ENCODE assay signal across 9 cellular contexts in genomic region chr1:19067187-19067911, GRCh38.
DNase-seq lines count a peak whose midpoint lies in the region; ATAC-seq and TF ChIP-seq lines count a peak whose summit lies in the region.
"Had no signal": no experiment of that assay in that cellular context is flagged by ENCODE, and none has a peak within 500 bp of the region (broad histone marks: within the 10 kb centered on the region; RNA-seq: fewer than 3 reads in every experiment).

No MANE protein-coding gene starts in this region.

- in situ Hi-C loops in brain microvascular endothelial cell (cut with HindIII; ENCODE audit: low pct_ligation_motif_present, low sequenced_read_pairs) = no loop called here

- CTCF ChIA-PET in activated CD8-positive, alpha-beta memory T cell treated with anti-CD3 and anti-CD28 coated beads, Interleukin-2, amount 10 ng/mL, durations not matched to agents 7 days and 5 days (lab: Charles Lee) = no interaction called here

- TF ChIP-seq CTCF in left ventricle myocardium inferior (IDR thresholded peaks at IDR 0.05; ENCODE audit: borderline replicate concordance) (peak; percentile 9), brain microvascular endothelial cell (IDR thresholded peaks at IDR 0.05; ENCODE audit: low read depth, low read length, missing control alignments) (peak; percentile 6), liver (IDR thresholded peaks at IDR 0.05; ENCODE audit: low read depth, low read length, missing input control) (peak; percentile 13), upper lobe of right lung (IDR thresholded peaks at IDR 0.05) (no peak)

- H3K4me3 ChIP-seq in left ventricle myocardium inferior = no peak overlapping the region
- no peak overlapping the region for H3K4me3 ChIP-seq in brain microvascular endothelial cell (ENCODE audit: low read depth, low read length)
- H3K4me3 ChIP-seq in liver (ENCODE audit: low read depth in 1 of 3, low read length in 3 of 3) = no peak overlapping the region
- H3K4me3 ChIP-seq in upper lobe of right lung = no peak overlapping the region
- H3K4me3 ChIP-seq in aorta (ENCODE audit: low read length in 2 of 2) = no peak overlapping the region
- H3K4me3 ChIP-seq: heart right ventricle had no signal

- H3K27me3 ChIP-seq in left ventricle myocardium inferior (ENCODE audit: low read depth) = peaks cover 4% of the 10 kb centered on the region
- H3K27me3 ChIP-seq in brain microvascular endothelial cell (replicated peaks) = no peaks in the 10 kb centered on the region
- H3K27me3 ChIP-seq in liver (ENCODE audit: control insufficient read depth in 4 of 4, insufficient read depth in 4 of 4, low read length in 3 of 4) = no peaks in the 10 kb centered on the region
- no peaks in the 10 kb centered on the region for H3K27me3 ChIP-seq in upper lobe of right lung
- H3K27me3 ChIP-seq in aorta (ENCODE audit: control insufficient read depth in 1 of 2, insufficient read depth in 2 of 2, low read length in 1 of 2) = no peaks in the 10 kb centered on the region

- no peak overlapping the region for H3K4me3 Mint-ChIP-seq in activated CD8-positive, alpha-beta memory T cell treated with anti-CD3 and anti-CD28 coated beads, Interleukin-2, amount 10 ng/mL, durations not matched to agents 7 days and 5 days

- H3K36me3 Mint-ChIP-seq in activated CD8-positive, alpha-beta memory T cell treated with anti-CD3 and anti-CD28 coated beads, Interleukin-2, amount 10 ng/mL, durations not matched to agents 7 days and 5 days = no peaks in the 10 kb centered on the region

- no peaks in the 10 kb centered on the region for H3K27me3 Mint-ChIP-seq in activated CD8-positive, alpha-beta memory T cell treated with anti-CD3 and anti-CD28 coated beads, Interleukin-2, amount 10 ng/mL, durations not matched to agents 7 days and 5 days

- H3K27ac ChIP-seq in left ventricle myocardium inferior (replicated peaks) (no peak overlapping the region), brain microvascular endothelial cell (no peak overlapping the region), liver (ENCODE audit: low read depth in 1 of 2, low read length in 2 of 2) (peak overlapping the region; percentile 82 to 95), upper lobe of right lung (peak overlapping the region; percentile 2), aorta (ENCODE audit: low read depth in 1 of 2, low read length in 2 of 2) (no peak overlapping the region)
- H3K27ac ChIP-seq: heart right ventricle had no signal

- no peaks in the 10 kb centered on the region for H3K4me1 Mint-ChIP-seq in activated CD8-positive, alpha-beta memory T cell treated with anti-CD3 and anti-CD28 coated beads, Interleukin-2, amount 10 ng/mL, durations not matched to agents 7 days and 5 days

- DNase-seq in left ventricle myocardium inferior (no peak), left ventricle myocardium superior (no peak), brain microvascular endothelial cell (no peak), upper lobe of right lung (no peak), aorta (no peak)
- DNase-seq in activated CD4-positive, alpha-beta T cell treated with anti-CD3 and anti-CD28 coated beads, Interleukin-2, amount 50 U/mL, for 4 hours = no peak
- no peak for DNase-seq in activated CD8-positive, alpha-beta memory T cell treated with anti-CD3 and anti-CD28 coated beads, Interleukin-2, amount 10 ng/mL, durations not matched to agents 7 days and 5 days
- DNase-seq: heart right ventricle had no signal

- intact Hi-C loops in left ventricle myocardium inferior (cut with micrococcal nuclease) (no loop called here), left ventricle myocardium superior (cut with micrococcal nuclease) (no loop called here), upper lobe of right lung (cut with DNase I) (no loop called here), aorta (cut with DNase I) (no loop called here)

- no peak overlapping the region for H3K27ac Mint-ChIP-seq in activated CD8-positive, alpha-beta memory T cell treated with anti-CD3 and anti-CD28 coated beads, Interleukin-2, amount 10 ng/mL, durations not matched to agents 7 days and 5 days

- H3K36me3 ChIP-seq in left ventricle myocardium inferior (no peaks in the 10 kb centered on the region), brain microvascular endothelial cell (replicated peaks) (no peaks in the 10 kb centered on the region), liver (ENCODE audit: control insufficient read depth in 4 of 4, insufficient read depth in 3 of 4, low read depth in 1 of 4, low read length in 3 of 4) (no peaks in the 10 kb centered on the region), upper lobe of right lung (no peaks in the 10 kb centered on the region), aorta (ENCODE audit: control insufficient read depth in 1 of 2, insufficient read depth in 2 of 2, low read length in 1 of 2) (no peaks in the 10 kb centered on the region)

- peak; percentile 34 to 61 for TF ChIP-seq RAD21 in liver (IDR thresholded peaks at IDR 0.05)

- no peaks in the 10 kb centered on the region for H3K9me3 Mint-ChIP-seq in activated CD8-positive, alpha-beta memory T cell treated with anti-CD3 and anti-CD28 coated beads, Interleukin-2, amount 10 ng/mL, durations not matched to agents 7 days and 5 days (ENCODE audit: low read depth)

- WGBS in liver = 17% methylated on average over 17 of the region's 17 CpGs
- 23 to 25% methylated on average over 17 of the region's 17 CpGs for WGBS in aorta, 2 donors

- H3K9ac ChIP-seq in liver (ENCODE audit: low read depth in 1 of 2, low read length in 2 of 2) = peak overlapping the region in 1 of 2 donors; percentile 31

- H3K4me1 ChIP-seq in left ventricle myocardium inferior (peaks cover 23% of the 10 kb centered on the region), liver (ENCODE audit: control insufficient read depth in 4 of 4, insufficient read depth in 4 of 4, low read length in 3 of 4) (peaks cover 22 to 66% (median 49%) of the 10 kb centered on the region in 4 donors), upper lobe of right lung (peaks cover 24% of the 10 kb centered on the region), aorta (ENCODE audit: control insufficient read depth in 1 of 2, insufficient read depth in 2 of 2, low read length in 2 of 2) (no peaks in the 10 kb centered on the region)

- no peaks in the 10 kb centered on the region for H3K9me3 ChIP-seq in left ventricle myocardium inferior (replicated peaks)
- H3K9me3 ChIP-seq in liver (ENCODE audit: control insufficient read depth in 4 of 4, low read length in 3 of 4) = no peaks in the 10 kb centered on the region
- no peaks in the 10 kb centered on the region for H3K9me3 ChIP-seq in upper lobe of right lung
- H3K9me3 ChIP-seq in aorta (ENCODE audit: control insufficient read depth, low read length) = no peaks in the 10 kb centered on the region
- H3K9me3 ChIP-seq: heart right ventricle had no signal

- ATAC-seq in left ventricle myocardium superior (no peak), upper lobe of right lung (peak; percentile 42), aorta (ENCODE audit: low FRiP score) (no peak)
- ATAC-seq in activated CD8-positive, alpha-beta memory T cell treated with anti-CD3 and anti-CD28 coated beads, Interleukin-2, amount 10 ng/mL, durations not matched to agents 7 days and 5 days = no peak

TF ChIP-seq in liver, 16 proteins besides CTCF, POLR2A, EP300 and RAD21:
- peak; percentile 79 for TF ChIP-seq SP1 (IDR thresholded peaks at IDR 0.05)
- TF ChIP-seq FOXA1 (IDR thresholded peaks at IDR 0.05) = no peak
- TF ChIP-seq FOXA2 (IDR thresholded peaks at IDR 0.05) = peak; percentile 73
- TF ChIP-seq HNF4A (conservative IDR thresholded peaks at IDR 0.05) = peak; percentile 73 to 77
- peak; percentile 53 to 72 for TF ChIP-seq RXRA (IDR thresholded peaks at IDR 0.05)
- TF ChIP-seq, protein P1, sequence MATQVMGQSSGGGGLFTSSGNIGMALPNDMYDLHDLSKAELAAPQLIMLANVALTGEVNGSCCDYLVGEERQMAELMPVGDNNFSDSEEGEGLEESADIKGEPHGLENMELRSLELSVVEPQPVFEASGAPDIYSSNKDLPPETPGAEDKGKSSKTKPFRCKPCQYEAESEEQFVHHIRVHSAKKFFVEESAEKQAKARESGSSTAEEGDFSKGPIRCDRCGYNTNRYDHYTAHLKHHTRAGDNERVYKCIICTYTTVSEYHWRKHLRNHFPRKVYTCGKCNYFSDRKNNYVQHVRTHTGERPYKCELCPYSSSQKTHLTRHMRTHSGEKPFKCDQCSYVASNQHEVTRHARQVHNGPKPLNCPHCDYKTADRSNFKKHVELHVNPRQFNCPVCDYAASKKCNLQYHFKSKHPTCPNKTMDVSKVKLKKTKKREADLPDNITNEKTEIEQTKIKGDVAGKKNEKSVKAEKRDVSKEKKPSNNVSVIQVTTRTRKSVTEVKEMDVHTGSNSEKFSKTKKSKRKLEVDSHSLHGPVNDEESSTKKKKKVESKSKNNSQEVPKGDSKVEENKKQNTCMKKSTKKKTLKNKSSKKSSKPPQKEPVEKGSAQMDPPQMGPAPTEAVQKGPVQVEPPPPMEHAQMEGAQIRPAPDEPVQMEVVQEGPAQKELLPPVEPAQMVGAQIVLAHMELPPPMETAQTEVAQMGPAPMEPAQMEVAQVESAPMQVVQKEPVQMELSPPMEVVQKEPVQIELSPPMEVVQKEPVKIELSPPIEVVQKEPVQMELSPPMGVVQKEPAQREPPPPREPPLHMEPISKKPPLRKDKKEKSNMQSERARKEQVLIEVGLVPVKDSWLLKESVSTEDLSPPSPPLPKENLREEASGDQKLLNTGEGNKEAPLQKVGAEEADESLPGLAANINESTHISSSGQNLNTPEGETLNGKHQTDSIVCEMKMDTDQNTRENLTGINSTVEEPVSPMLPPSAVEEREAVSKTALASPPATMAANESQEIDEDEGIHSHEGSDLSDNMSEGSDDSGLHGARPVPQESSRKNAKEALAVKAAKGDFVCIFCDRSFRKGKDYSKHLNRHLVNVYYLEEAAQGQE (IDR thresholded peaks at IDR 0.05) = no peak
- peak; percentile 68 for TF ChIP-seq YY1 (IDR thresholded peaks at IDR 0.05)
- peak; percentile 64 for TF ChIP-seq MAX (IDR thresholded peaks at IDR 0.05)
- no peak for TF ChIP-seq TAF1 (conservative IDR thresholded peaks at IDR 0.05)
- no peak for TF ChIP-seq HNF4G (IDR thresholded peaks at IDR 0.05)

Comparison
In these comparisons a context has a peak if more than half of its experiments do, and no peak if none do; other contexts are left out.
1. H3K27ac ChIP-seq: peak in liver (2 of 2) and upper lobe of right lung (single experiment); none in left ventricle myocardium inferior (single experiment), brain microvascular endothelial cell (single experiment) and aorta (0 of 2).